10 cellular contexts compared by ENCODE assay signal in genomic region chr19:29967623-29968022, GRCh38. TPM values are rescaled to one million over a fixed set of nuclear protein-coding genes. Genes with fewer than 3 reads are reported as not detected.
DNase-seq lines count a peak whose midpoint lies in the region; ATAC-seq and TF ChIP-seq lines count a peak whose summit lies in the region.
"Had no signal": no experiment of that assay in that cellular context is flagged by ENCODE, and none has a peak within 500 bp of the region (broad histone marks: within the 10 kb centered on the region; RNA-seq: fewer than 3 reads in every experiment).

No MANE protein-coding gene starts in this region.

- no peaks in the 10 kb centered on the region for H3K36me3 ChIP-seq in gastrocnemius medialis

- no peak overlapping the region for H3K4me3 Mint-ChIP-seq in activated T-cell treated with anti-CD3 and anti-CD28 coated beads, Interleukin-2, amount 50 U/mL, for 72 hours
- no peak overlapping the region for H3K4me3 Mint-ChIP-seq in activated T-cell treated with anti-CD3 and anti-CD28 coated beads, Interleukin-2, amount 50 U/mL, for 24 hours

- no peak for TF ChIP-seq POLR2A in gastrocnemius medialis (IDR thresholded peaks at IDR 0.05)

- ATAC-seq in activated T-cell treated with anti-CD3 and anti-CD28 coated beads, Interleukin-2, amount 50 U/mL, for 72 hours (replicated peaks in 1 of 2) = no peak
- ATAC-seq in gastrocnemius medialis = peak; percentile 60 to 80

- no peaks in the 10 kb centered on the region for H3K27me3 Mint-ChIP-seq in activated T-cell treated with anti-CD3 and anti-CD28 coated beads, Interleukin-2, amount 50 U/mL, for 72 hours (ENCODE audit: low read depth)
- no peaks in the 10 kb centered on the region for H3K27me3 Mint-ChIP-seq in activated T-cell treated with anti-CD3 and anti-CD28 coated beads, Interleukin-2, amount 50 U/mL, for 24 hours

- POLR2A ChIA-PET in HEK293T (lab: Yijun Ruan, JAX) = interaction anchor here (0.6 kb wide), 1 partner anchor 26 kb away, joined by 3 read pairs; the partner anchor contains the start of gene URI1

- CTCF ChIA-PET in HEK293T (lab: Yijun Ruan, JAX) = interaction anchor here (0.6 to 1.0 kb wide), 4 partner anchors 9 to 71 kb away, joined by 3 read pairs; no protein-coding TSS in a partner anchor

- no peaks in the 10 kb centered on the region for H3K27me3 ChIP-seq in gastrocnemius medialis

- in situ Hi-C loops in gastrocnemius medialis (cut with MboI; ENCODE audit: low sequenced_read_pairs in 4 of 4) = no loop called here

- peaks cover 54 to 69% of the 10 kb centered on the region in 2 donors for H3K4me1 ChIP-seq in gastrocnemius medialis

- no peaks in the 10 kb centered on the region for H3K9me3 Mint-ChIP-seq in activated T-cell treated with anti-CD3 and anti-CD28 coated beads, Interleukin-2, amount 50 U/mL, for 72 hours
- H3K9me3 Mint-ChIP-seq in activated T-cell treated with anti-CD3 and anti-CD28 coated beads, Interleukin-2, amount 50 U/mL, for 24 hours = no peaks in the 10 kb centered on the region

- H3K4me3 ChIP-seq in epithelial cell of esophagus (ENCODE audit: low read length) (no peak overlapping the region), gastrocnemius medialis (no peak overlapping the region)

- H3K9me3 ChIP-seq in gastrocnemius medialis = no peaks in the 10 kb centered on the region

- peak overlapping the region; percentile 46 for H3K27ac Mint-ChIP-seq in activated T-cell treated with anti-CD3 and anti-CD28 coated beads, Interleukin-2, amount 50 U/mL, for 72 hours
- H3K27ac Mint-ChIP-seq in activated T-cell treated with anti-CD3 and anti-CD28 coated beads, Interleukin-2, amount 50 U/mL, for 24 hours = no peak overlapping the region

- intact Hi-C loops in gastrocnemius medialis (cut with DNase I; ENCODE audit: low total_unique reads) = loop anchor here (2.0 kb wide), 1 partner anchor 21 kb away; no protein-coding TSS in a partner anchor

- DNase-seq in activated T-cell treated with anti-CD3 and anti-CD28 coated beads, Interleukin-2, amount 50 U/mL, for 72 hours = no peak
- no peak for DNase-seq in activated T-cell treated with anti-CD3 and anti-CD28 coated beads, Interleukin-2, amount 50 U/mL, for 24 hours
- DNase-seq in OCI-M1 (lab: John Stamatoyannopoulos, UW) (peak; percentile 94), epithelial cell of esophagus (ENCODE audit: low read depth) (peak; percentile 36), gastrocnemius medialis (no peak), HuH-7.5 (ENCODE audit: low spot score) (no peak), HEK293T (ENCODE audit: extremely low spot score) (no peak), GM20000 (ENCODE audit: low spot score) (no peak)
- DNase-seq: activated CD8-positive, alpha-beta memory T cell treated with anti-CD3 and anti-CD28 coated beads, Interleukin-2, amount 50 U/mL, for 4 hours; NCI-H1930 had no signal

- no peak overlapping the region for H3K27ac ChIP-seq in gastrocnemius medialis

- H3K36me3 Mint-ChIP-seq in activated T-cell treated with anti-CD3 and anti-CD28 coated beads, Interleukin-2, amount 50 U/mL, for 72 hours (ENCODE audit: insufficient read depth in 2 of 2) = no peaks in the 10 kb centered on the region
- H3K36me3 Mint-ChIP-seq in activated T-cell treated with anti-CD3 and anti-CD28 coated beads, Interleukin-2, amount 50 U/mL, for 24 hours (ENCODE audit: low read depth) = peaks cover 9% of the 10 kb centered on the region

- TF ChIP-seq CTCF in epithelial cell of esophagus (IDR thresholded peaks at IDR 0.05; ENCODE audit: insufficient read depth, low read depth, low read length, missing control alignments) (no peak), gastrocnemius medialis (IDR thresholded peaks at IDR 0.05 in 4 of 5, conservative IDR thresholded peaks at IDR 0.05 in 1 of 5) (no peak), GM20000 (IDR thresholded peaks at IDR 0.05; ENCODE audit: extremely low read depth, missing control alignments) (no peak)

- peaks cover 71% of the 10 kb centered on the region for H3K4me1 Mint-ChIP-seq in activated T-cell treated with anti-CD3 and anti-CD28 coated beads, Interleukin-2, amount 50 U/mL, for 72 hours (ENCODE audit: low read depth)
- H3K4me1 Mint-ChIP-seq in activated T-cell treated with anti-CD3 and anti-CD28 coated beads, Interleukin-2, amount 50 U/mL, for 24 hours (ENCODE audit: low read depth) = peaks cover 85% of the 10 kb centered on the region

TF ChIP-seq in HEK293T, 16 proteins besides CTCF, POLR2A, EP300 and RAD21:
- no peak for TF ChIP-seq SP1 (IDR thresholded peaks at IDR 0.05)
- no peak for TF ChIP-seq FOXK2 (IDR thresholded peaks at IDR 0.05)
- TF ChIP-seq NFRKB (IDR thresholded peaks at IDR 0.05) = no peak
- TF ChIP-seq LEF1 (IDR thresholded peaks at IDR 0.05; ENCODE audit: borderline replicate concordance) = no peak
- TF ChIP-seq L3MBTL2 (conservative IDR thresholded peaks at IDR 0.05) = no peak
- TF ChIP-seq ELF4 (IDR thresholded peaks at IDR 0.05) = no peak
- no peak for TF ChIP-seq BHLHE40 (IDR thresholded peaks at IDR 0.05; ENCODE audit: borderline replicate concordance)
- no peak for TF ChIP-seq HDGF (IDR thresholded peaks at IDR 0.05; ENCODE audit: borderline replicate concordance)
- no peak for TF ChIP-seq FOXM1 (IDR thresholded peaks at IDR 0.05; ENCODE audit: borderline replicate concordance)
- no peak for TF ChIP-seq CTBP1 (IDR thresholded peaks at IDR 0.05; ENCODE audit: borderline replicate concordance)
- TF ChIP-seq PKNOX1 (IDR thresholded peaks at IDR 0.05) = no peak
- TF ChIP-seq SUZ12 (IDR thresholded peaks at IDR 0.05) = no peak
- no peak for TF ChIP-seq ARNT (IDR thresholded peaks at IDR 0.05)
- TF ChIP-seq FOXA1 (IDR thresholded peaks at IDR 0.05) = no peak
- TF ChIP-seq ZNF384 (IDR thresholded peaks at IDR 0.05) = no peak
- no peak for TF ChIP-seq TARDBP (IDR thresholded peaks at IDR 0.05)

RNA-seq across cellular contexts. Expression of gene URI1, which starts 25.6 kb away (rescaled TPM):
- total RNA-seq in activated T-cell treated with anti-CD3 and anti-CD28 coated beads, Interleukin-2, amount 50 U/mL, for 72 hours = 10 to 100 TPM; 63.6 to 74.6 TPM
- 10 to 100 TPM; 37.4 to 84.1 (median 59.2) TPM for total RNA-seq in gastrocnemius medialis

Comparison
In these comparisons a context has a peak if more than half of its experiments do, and no peak if none do; other contexts are left out.
1. ATAC-seq: peak in gastrocnemius medialis (2 of 2); none in activated T-cell treated with anti-CD3 and anti-CD28 coated beads, Interleukin-2, amount 50 U/mL, for 72 hours (0 of 2).
2. DNase-seq: peak in OCI-M1 (single experiment) and epithelial cell of esophagus (single experiment); none in activated T-cell treated with anti-CD3 and anti-CD28 coated beads, Interleukin-2, amount 50 U/mL, for 72 hours (0 of 2), activated T-cell treated with anti-CD3 and anti-CD28 coated beads, Interleukin-2, amount 50 U/mL, for 24 hours (single experiment), gastrocnemius medialis (0 of 2), HuH-7.5 (single experiment), HEK293T (single experiment) and GM20000 (single experiment).